In genomic region chr14:24253936-24254335, GRCh38 we compare ENCODE assay signal across 21 cellular contexts. TPM values are rescaled to one million over a fixed set of nuclear protein-coding genes. Genes with fewer than 3 reads are reported as not detected.
DNase-seq lines count a peak whose midpoint lies in the region; ATAC-seq, FAIRE-seq and TF ChIP-seq lines count a peak whose summit lies in the region.
"Had no signal": no experiment of that assay in that cellular context is flagged by ENCODE, and none has a peak within 500 bp of the region (broad histone marks: within the 10 kb centered on the region; RNA-seq: fewer than 3 reads in every experiment).

No MANE protein-coding gene starts in this region.

- no peak for DNase-seq in T-helper 2 cell treated with Interferon-gamma antibody and Interleukin-4, amounts not matched to agents 5 μg/mL and 100 μg/mL, for 36 hours (ENCODE audit: low spot score)
- DNase-seq in T-helper 2 cell: no peak
- no peak for DNase-seq in HepG2 (ENCODE audit: low spot score)
- DNase-seq in right lobe of liver: no peak
- peak; percentile 26 for DNase-seq in islet precursor cell
- no peak for DNase-seq in type B pancreatic cell (ENCODE audit: extremely low spot score, unreplicated experiment)
- no peak for DNase-seq in Peyer's patch
- DNase-seq: AML-193; Caco-2; CD4-positive, alpha-beta T cell; GM23248; HFFc6 had no signal

- H3K9me3 ChIP-seq in HepG2 (ENCODE audit: low read length) (no peaks in the 10 kb centered on the region), right lobe of liver (no peaks in the 10 kb centered on the region), Peyer's patch (no peaks in the 10 kb centered on the region)
- H3K9me3 ChIP-seq: A549, Caco-2 had no signal

- no peak overlapping the region for H3K27ac ChIP-seq in HepG2 (ENCODE audit: extremely low read length, insufficient read depth, low read length)
- no peak overlapping the region for H3K27ac ChIP-seq in right lobe of liver
- H3K27ac ChIP-seq in Peyer's patch: no peak overlapping the region
- H3K27ac ChIP-seq: 22Rv1, A549, C4-2B, GM23248, HL-60 had no signal

- H3K79me2 ChIP-seq in HepG2 (ENCODE audit: insufficient read depth, low read length): no peaks in the 10 kb centered on the region

- no TSS peak for BruUV-seq in HepG2 (replicated peaks; lab: Mats Ljungman, UMichigan)

- H3K27ac Mint-ChIP-seq in T-helper 2 cell treated with Interferon-gamma antibody and Interleukin-4, amounts not matched to agents 5 μg/mL and 100 μg/mL, for 36 hours: peak overlapping the region; percentile 60
- peak overlapping the region; percentile 31 for H3K27ac Mint-ChIP-seq in type B pancreatic cell
- H3K27ac Mint-ChIP-seq: CD4-positive, alpha-beta T cell; HFFc6 had no signal

- H3K4me3 ChIP-seq in HepG2 (replicated peaks in 1 of 3; ENCODE audit: insufficient read depth in 1 of 3, low read depth in 2 of 3, low read length in 3 of 3) (no peak overlapping the region), right lobe of liver (no peak overlapping the region), Peyer's patch (no peak overlapping the region)
- H3K4me3 ChIP-seq: A549, GM23248 had no signal

- WGBS in HepG2 (ENCODE audit: low lambda C conversion rate): 94% methylated on average over 7 of the region's 7 CpGs
- no CpG with 5 or more reads among the region's 7 CpGs for WGBS in right lobe of liver (ENCODE audit: insufficient coverage, low coverage, low lambda C conversion rate, missing lambda C conversion rate)

- H3K27me3 ChIP-seq in HepG2 (ENCODE audit: control insufficient read depth in 1 of 2, insufficient read depth in 2 of 2, low read length in 2 of 2) (no peaks in the 10 kb centered on the region), right lobe of liver (no peaks in the 10 kb centered on the region), Peyer's patch (no peaks in the 10 kb centered on the region)

- no peak overlapping the region for H2AFZ ChIP-seq in HepG2 (ENCODE audit: low read length)
- H2AFZ ChIP-seq: GM23248 had no signal

- ATAC-seq in HepG2: no peak
- ATAC-seq in right lobe of liver: no peak
- ATAC-seq in GM18511 (IDR thresholded peaks at IDR 0.05; ENCODE audit: unreplicated experiment): no peak
- ATAC-seq: A549, HCT116 had no signal

- TF ChIP-seq EP300 in HepG2 (IDR thresholded peaks at IDR 0.05; ENCODE audit: low read depth in 2 of 2, low read length in 2 of 2) (no peak), HepG2 (CRISPR knock-in tag; IDR thresholded peaks at IDR 0.05; ENCODE audit: borderline replicate concordance) (no peak)

- no peaks in the 10 kb centered on the region for H3K27me3 Mint-ChIP-seq in T-helper 2 cell treated with Interferon-gamma antibody and Interleukin-4, amounts not matched to agents 5 μg/mL and 100 μg/mL, for 36 hours (ENCODE audit: low read depth)
- no peaks in the 10 kb centered on the region for H3K27me3 Mint-ChIP-seq in type B pancreatic cell
- H3K27me3 Mint-ChIP-seq: CD4-positive, alpha-beta T cell had no signal

- no peak for TF ChIP-seq POLR2A in HepG2 (IDR thresholded peaks at IDR 0.05; ENCODE audit: insufficient read depth in 1 of 2, low read depth in 2 of 2, low read length in 2 of 2)
- no peak for TF ChIP-seq POLR2A in right lobe of liver (IDR thresholded peaks at IDR 0.05)
- TF ChIP-seq POLR2A in Peyer's patch (IDR thresholded peaks at IDR 0.05): no peak

- peaks cover 12% of the 10 kb centered on the region for H3K36me3 Mint-ChIP-seq in T-helper 2 cell treated with Interferon-gamma antibody and Interleukin-4, amounts not matched to agents 5 μg/mL and 100 μg/mL, for 36 hours (ENCODE audit: low read depth)
- no peaks in the 10 kb centered on the region for H3K36me3 Mint-ChIP-seq in type B pancreatic cell

- H4K20me1 ChIP-seq in HepG2 (ENCODE audit: insufficient read depth, low read length): no peaks in the 10 kb centered on the region

- POLR2A ChIA-PET in HepG2 (lab: Yijun Ruan, JAX): interaction anchor here (1.7 to 13.2 kb wide), 5 partner anchors 11 to 58 kb away, joined by 4 to 254 read pairs (median 21); partner anchors contain the start of genes CHMP4A, DHRS1, NOP9 and RABGGTA

- intact Hi-C loops in HepG2 (cut with micrococcal nuclease; ENCODE audit: unreplicated experiment): no loop called here
- intact Hi-C loops in right lobe of liver (cut with DNase I): no loop called here

- CTCF ChIA-PET in HepG2 (lab: Yijun Ruan, JAX; ENCODE audit: low intra/inter-chr PET ratio, low total read pairs): no interaction called here

- H3K4me1 ChIP-seq in HepG2 (ENCODE audit: insufficient read depth, low read length) (peaks cover 39% of the 10 kb centered on the region), right lobe of liver (no peaks in the 10 kb centered on the region), Peyer's patch (no peaks in the 10 kb centered on the region)

- no peak for TF ChIP-seq RAD21 in HepG2 (CRISPR knock-in tag; IDR thresholded peaks at IDR 0.05)

- no peak overlapping the region for H3K9ac ChIP-seq in HepG2 (ENCODE audit: insufficient read depth, low read depth, low read length)
- H3K9ac ChIP-seq: GM23248 had no signal

- in situ Hi-C loops in HepG2 (cut with HindIII; ENCODE audit: extremely low pct_ligation_motif_present, low pct_unique_long_range_greater_than_20kb): no loop called here

- H3K4me2 ChIP-seq in HepG2 (ENCODE audit: low read depth, low read length): no peak overlapping the region
- H3K4me2 ChIP-seq: A549 had no signal

- TF ChIP-seq CTCF in HepG2 (CRISPR knock-in tag; IDR thresholded peaks at IDR 0.05) (no peak), right lobe of liver (IDR thresholded peaks at IDR 0.05) (no peak), type B pancreatic cell (conservative IDR thresholded peaks at IDR 0.05) (no peak), Peyer's patch (IDR thresholded peaks at IDR 0.05) (no peak)

- no peak for FAIRE-seq in HepG2 (lab: Jason Lieb, UNC)
- FAIRE-seq: A549, D721Med, G401.6, GM12891 had no signal

- H3K9me3 Mint-ChIP-seq in T-helper 2 cell treated with Interferon-gamma antibody and Interleukin-4, amounts not matched to agents 5 μg/mL and 100 μg/mL, for 36 hours: no peaks in the 10 kb centered on the region
- H3K9me3 Mint-ChIP-seq in type B pancreatic cell: no peaks in the 10 kb centered on the region
- H3K9me3 Mint-ChIP-seq: CD4-positive, alpha-beta T cell; HFFc6 had no signal

- H3K4me1 Mint-ChIP-seq in T-helper 2 cell treated with Interferon-gamma antibody and Interleukin-4, amounts not matched to agents 5 μg/mL and 100 μg/mL, for 36 hours (ENCODE audit: low read depth): peaks cover 20% of the 10 kb centered on the region
- no peaks in the 10 kb centered on the region for H3K4me1 Mint-ChIP-seq in type B pancreatic cell (ENCODE audit: unreplicated experiment)

- H3K36me3 ChIP-seq in HepG2 (replicated peaks in 1 of 2; ENCODE audit: control insufficient read depth in 1 of 2, insufficient read depth in 2 of 2, low read length in 2 of 2) (peaks cover 0 to 1% of the 10 kb centered on the region in 2 experiments; a peak in 1 of 5 replicates), right lobe of liver (no peaks in the 10 kb centered on the region), Peyer's patch (peaks cover 0 to 9% (median 0%) of the 10 kb centered on the region in 3 donors)

- H3K4me3 Mint-ChIP-seq in T-helper 2 cell treated with Interferon-gamma antibody and Interleukin-4, amounts not matched to agents 5 μg/mL and 100 μg/mL, for 36 hours: no peak overlapping the region
- no peak overlapping the region for H3K4me3 Mint-ChIP-seq in type B pancreatic cell
- H3K4me3 Mint-ChIP-seq: CD4-positive, alpha-beta T cell; HFFc6 had no signal

RNA-seq across cellular contexts. Expression of gene TGM1, which starts 9.0 kb away (rescaled TPM):
- total RNA-seq in HepG2 (2016; rRNA removed; fragmentation: Illumina TruSeq; extraction: Trizol) (1.9 and 3.2 TPM in 2 replicates), right lobe of liver (1 to 10 TPM in 2 of 6 experiments, under 1 TPM in 4; 0.37 to 1.9 (median 0.77) TPM), type B pancreatic cell (ENCODE audit: low replicate concordance) (10.1 and 16.6 TPM in 2 replicates), Peyer's patch (10 to 100 TPM in 1 of 4 donors, 1 to 10 TPM in 3; 1.2 to 11.3 (median 5.9) TPM)
- 2.0 and 2.8 TPM in 2 replicates for total RNA-seq in HepG2 (2016; cell fraction: cytosol; rRNA removed; fragmentation: Illumina TruSeq; extraction: Trizol; ENCODE audit: low read depth)
- 0.86 and 4.5 TPM in 2 replicates for total RNA-seq in HepG2 (2016; cell fraction: insoluble cytoplasmic fraction; rRNA removed; fragmentation: Illumina TruSeq; extraction: Trizol)
- total RNA-seq in HepG2 (2016; cell fraction: membrane; rRNA removed; fragmentation: Illumina TruSeq; extraction: Trizol): 2.8 and 3.2 TPM in 2 replicates
- total RNA-seq in HepG2 (2016; cell fraction: nucleus; rRNA removed; fragmentation: Illumina TruSeq; extraction: Trizol): 5.9 and 9.4 TPM in 2 replicates
- polyA plus RNA-seq in HepG2 (2011; rRNA removed): 9.5 and 10.6 TPM in 2 replicates
- 2.8 and 4.4 TPM in 2 replicates for polyA plus RNA-seq in HepG2 (2011; cell fraction: cytosol; rRNA removed)
- polyA plus RNA-seq in HepG2 (2011; cell fraction: nucleus; rRNA removed): 70.4 and 118 TPM in 2 replicates
- 5.0 and 6.8 TPM in 2 replicates for polyA plus RNA-seq in HepG2 (2012)
- polyA plus RNA-seq in HepG2 (2016; cell fraction: cytosol; fragmentation: Illumina TruSeq; extraction: Trizol; ENCODE audit: low read depth): 1.5 and 2.0 TPM in 2 replicates
- 1.4 and 1.7 TPM in 2 replicates for polyA plus RNA-seq in HepG2 (2016; cell fraction: insoluble cytoplasmic fraction; fragmentation: Illumina TruSeq; extraction: Trizol; ENCODE audit: low read depth)
- polyA plus RNA-seq in HepG2 (2016; cell fraction: membrane; fragmentation: Illumina TruSeq; extraction: Trizol; ENCODE audit: low read depth): 1.9 and 2.6 TPM in 2 replicates
- 19.1 and 23.5 TPM in 2 replicates for polyA plus RNA-seq in HepG2 (2016; cell fraction: nucleus; fragmentation: Illumina TruSeq; extraction: Trizol; ENCODE audit: insufficient read depth, low read depth)
- 10.5 and 15.8 TPM in 2 replicates for polyA minus RNA-seq in HepG2 (2011; rRNA and poly(A)+ RNA removed; ENCODE audit: low replicate concordance)
- 1.6 TPM in 1 of 2 replicates, not detected in the other for polyA minus RNA-seq in HepG2 (2011; cell fraction: cytosol; rRNA and poly(A)+ RNA removed)
- polyA minus RNA-seq in HepG2 (2011; cell fraction: nucleus; rRNA and poly(A)+ RNA removed): 19.0 and 26.3 TPM in 2 replicates

RNA-seq across cellular contexts. Expression of gene TINF2, which starts 11.5 kb away (rescaled TPM):
- total RNA-seq in HepG2 (2016; rRNA removed; fragmentation: Illumina TruSeq; extraction: Trizol): 73.5 and 73.7 TPM in 2 replicates
- 13.7 and 18.4 TPM in 2 replicates for total RNA-seq in HepG2 (2016; cell fraction: cytosol; rRNA removed; fragmentation: Illumina TruSeq; extraction: Trizol; ENCODE audit: low read depth)
- 68.8 and 73.9 TPM in 2 replicates for total RNA-seq in HepG2 (2016; cell fraction: insoluble cytoplasmic fraction; rRNA removed; fragmentation: Illumina TruSeq; extraction: Trizol)
- 41.9 and 48.5 TPM in 2 replicates for total RNA-seq in HepG2 (2016; cell fraction: membrane; rRNA removed; fragmentation: Illumina TruSeq; extraction: Trizol)
- 48.8 and 53.9 TPM in 2 replicates for total RNA-seq in HepG2 (2016; cell fraction: nucleus; rRNA removed; fragmentation: Illumina TruSeq; extraction: Trizol)
- 52.0 and 59.8 TPM in 2 replicates for polyA plus RNA-seq in HepG2 (2011; rRNA removed)
- 32.2 and 34.7 TPM in 2 replicates for polyA plus RNA-seq in HepG2 (2011; cell fraction: cytosol; rRNA removed)
- polyA plus RNA-seq in HepG2 (2011; cell fraction: nucleus; rRNA removed): 73.2 and 83.2 TPM in 2 replicates
- polyA plus RNA-seq in HepG2 (2012): 36.1 and 60.0 TPM in 2 replicates
- polyA plus RNA-seq in HepG2 (2016; cell fraction: cytosol; fragmentation: Illumina TruSeq; extraction: Trizol; ENCODE audit: low read depth): 10.3 and 11.1 TPM in 2 replicates
- 65.8 and 69.3 TPM in 2 replicates for polyA plus RNA-seq in HepG2 (2016; cell fraction: insoluble cytoplasmic fraction; fragmentation: Illumina TruSeq; extraction: Trizol; ENCODE audit: low read depth)
- 26.7 and 30.0 TPM in 2 replicates for polyA plus RNA-seq in HepG2 (2016; cell fraction: membrane; fragmentation: Illumina TruSeq; extraction: Trizol; ENCODE audit: low read depth)
- 53.3 and 55.1 TPM in 2 replicates for polyA plus RNA-seq in HepG2 (2016; cell fraction: nucleus; fragmentation: Illumina TruSeq; extraction: Trizol; ENCODE audit: insufficient read depth, low read depth)
- 36.9 and 44.7 TPM in 2 replicates for polyA minus RNA-seq in HepG2 (2011; rRNA and poly(A)+ RNA removed; ENCODE audit: low replicate concordance)
- 25.1 and 30.9 TPM in 2 replicates for polyA minus RNA-seq in HepG2 (2011; cell fraction: cytosol; rRNA and poly(A)+ RNA removed)
- 82.3 and 93.4 TPM in 2 replicates for polyA minus RNA-seq in HepG2 (2011; cell fraction: nucleus; rRNA and poly(A)+ RNA removed)
- 10 to 100 TPM; 13.4 to 28.1 (median 24.1) TPM for total RNA-seq in right lobe of liver
- total RNA-seq in type B pancreatic cell (ENCODE audit: low replicate concordance): 41.0 and 58.6 TPM in 2 replicates
- 10 to 100 TPM; 26.4 to 39.6 (median 36.9) TPM for total RNA-seq in Peyer's patch

RNA-seq across cellular contexts. Expression of gene RABGGTA, which starts 17.5 kb away (rescaled TPM):
- total RNA-seq in HepG2 (2016; rRNA removed; fragmentation: Illumina TruSeq; extraction: Trizol) (31.2 and 57.9 TPM in 2 replicates), right lobe of liver (10 to 100 TPM; 11.5 to 28.3 (median 15.2) TPM), type B pancreatic cell (ENCODE audit: low replicate concordance) (31.1 and 39.2 TPM in 2 replicates), Peyer's patch (10 to 100 TPM; 57.3 to 84.6 (median 77.6) TPM)
- 53.1 and 55.5 TPM in 2 replicates for total RNA-seq in HepG2 (2016; cell fraction: cytosol; rRNA removed; fragmentation: Illumina TruSeq; extraction: Trizol; ENCODE audit: low read depth)
- 28.7 and 55.2 TPM in 2 replicates for total RNA-seq in HepG2 (2016; cell fraction: insoluble cytoplasmic fraction; rRNA removed; fragmentation: Illumina TruSeq; extraction: Trizol)
- total RNA-seq in HepG2 (2016; cell fraction: membrane; rRNA removed; fragmentation: Illumina TruSeq; extraction: Trizol): 39.6 and 50.8 TPM in 2 replicates
- 73.3 and 76.1 TPM in 2 replicates for total RNA-seq in HepG2 (2016; cell fraction: nucleus; rRNA removed; fragmentation: Illumina TruSeq; extraction: Trizol)
- polyA plus RNA-seq in HepG2 (2011; rRNA removed): 90.8 and 111 TPM in 2 replicates
- 39.6 and 61.4 TPM in 2 replicates for polyA plus RNA-seq in HepG2 (2011; cell fraction: cytosol; rRNA removed)
- polyA plus RNA-seq in HepG2 (2011; cell fraction: nucleus; rRNA removed): 727 and 889 TPM in 2 replicates
- polyA plus RNA-seq in HepG2 (2012): 57.8 and 65.9 TPM in 2 replicates
- polyA plus RNA-seq in HepG2 (2016; cell fraction: cytosol; fragmentation: Illumina TruSeq; extraction: Trizol; ENCODE audit: low read depth): 23.3 and 25.5 TPM in 2 replicates
- polyA plus RNA-seq in HepG2 (2016; cell fraction: insoluble cytoplasmic fraction; fragmentation: Illumina TruSeq; extraction: Trizol; ENCODE audit: low read depth): 26.2 and 35.5 TPM in 2 replicates
- 26.4 and 35.2 TPM in 2 replicates for polyA plus RNA-seq in HepG2 (2016; cell fraction: membrane; fragmentation: Illumina TruSeq; extraction: Trizol; ENCODE audit: low read depth)
- polyA plus RNA-seq in HepG2 (2016; cell fraction: nucleus; fragmentation: Illumina TruSeq; extraction: Trizol; ENCODE audit: insufficient read depth, low read depth): 187 and 194 TPM in 2 replicates
- polyA minus RNA-seq in HepG2 (2011; rRNA and poly(A)+ RNA removed; ENCODE audit: low replicate concordance): 110 and 204 TPM in 2 replicates
- polyA minus RNA-seq in HepG2 (2011; cell fraction: cytosol; rRNA and poly(A)+ RNA removed): 28.8 and 31.7 TPM in 2 replicates
- 149 and 154 TPM in 2 replicates for polyA minus RNA-seq in HepG2 (2011; cell fraction: nucleus; rRNA and poly(A)+ RNA removed)

RNA-seq across cellular contexts. Expression of gene GMPR2, which starts 21.2 kb away (rescaled TPM):
- total RNA-seq in HepG2 (2016; rRNA removed; fragmentation: Illumina TruSeq; extraction: Trizol): 273 and 345 TPM in 2 replicates
- total RNA-seq in HepG2 (2016; cell fraction: cytosol; rRNA removed; fragmentation: Illumina TruSeq; extraction: Trizol; ENCODE audit: low read depth): 151 and 152 TPM in 2 replicates
- total RNA-seq in HepG2 (2016; cell fraction: insoluble cytoplasmic fraction; rRNA removed; fragmentation: Illumina TruSeq; extraction: Trizol): 269 and 346 TPM in 2 replicates
- total RNA-seq in HepG2 (2016; cell fraction: membrane; rRNA removed; fragmentation: Illumina TruSeq; extraction: Trizol): 294 and 315 TPM in 2 replicates
- 141 and 150 TPM in 2 replicates for total RNA-seq in HepG2 (2016; cell fraction: nucleus; rRNA removed; fragmentation: Illumina TruSeq; extraction: Trizol)
- polyA plus RNA-seq in HepG2 (2011; rRNA removed): 185 and 210 TPM in 2 replicates
- 161 and 177 TPM in 2 replicates for polyA plus RNA-seq in HepG2 (2011; cell fraction: cytosol; rRNA removed)
- 147 and 170 TPM in 2 replicates for polyA plus RNA-seq in HepG2 (2011; cell fraction: nucleus; rRNA removed)
- 162 and 212 TPM in 2 replicates for polyA plus RNA-seq in HepG2 (2012)
- 118 and 119 TPM in 2 replicates for polyA plus RNA-seq in HepG2 (2016; cell fraction: cytosol; fragmentation: Illumina TruSeq; extraction: Trizol; ENCODE audit: low read depth)
- polyA plus RNA-seq in HepG2 (2016; cell fraction: insoluble cytoplasmic fraction; fragmentation: Illumina TruSeq; extraction: Trizol; ENCODE audit: low read depth): 260 and 276 TPM in 2 replicates
- polyA plus RNA-seq in HepG2 (2016; cell fraction: membrane; fragmentation: Illumina TruSeq; extraction: Trizol; ENCODE audit: low read depth): 194 and 205 TPM in 2 replicates
- 151 and 154 TPM in 2 replicates for polyA plus RNA-seq in HepG2 (2016; cell fraction: nucleus; fragmentation: Illumina TruSeq; extraction: Trizol; ENCODE audit: insufficient read depth, low read depth)
- polyA minus RNA-seq in HepG2 (2011; rRNA and poly(A)+ RNA removed; ENCODE audit: low replicate concordance): 58.4 and 179 TPM in 2 replicates
- polyA minus RNA-seq in HepG2 (2011; cell fraction: cytosol; rRNA and poly(A)+ RNA removed): 65.5 and 85.5 TPM in 2 replicates
- polyA minus RNA-seq in HepG2 (2011; cell fraction: nucleus; rRNA and poly(A)+ RNA removed): 138 and 175 TPM in 2 replicates
- 10 to 100 TPM; 26.2 to 40.2 (median 34.2) TPM for total RNA-seq in right lobe of liver
- total RNA-seq in type B pancreatic cell (ENCODE audit: low replicate concordance): 53.6 and 66.6 TPM in 2 replicates
- total RNA-seq in Peyer's patch: 10 to 100 TPM; 52.7 to 59.4 (median 55.3) TPM

RNA-seq across cellular contexts. Expression of gene NEDD8, which starts 21.8 kb away (rescaled TPM):
- total RNA-seq in HepG2 (2016; rRNA removed; fragmentation: Illumina TruSeq; extraction: Trizol) (713 and 818 TPM in 2 replicates), right lobe of liver (10 to 100 TPM; 60.0 to 72.9 (median 68.7) TPM), type B pancreatic cell (ENCODE audit: low replicate concordance) (158 and 161 TPM in 2 replicates), Peyer's patch (10 to 100 TPM; 44.1 to 77.6 (median 67.9) TPM)
- total RNA-seq in HepG2 (2016; cell fraction: cytosol; rRNA removed; fragmentation: Illumina TruSeq; extraction: Trizol; ENCODE audit: low read depth): 394 and 546 TPM in 2 replicates
- 727 and 841 TPM in 2 replicates for total RNA-seq in HepG2 (2016; cell fraction: insoluble cytoplasmic fraction; rRNA removed; fragmentation: Illumina TruSeq; extraction: Trizol)
- 518 and 609 TPM in 2 replicates for total RNA-seq in HepG2 (2016; cell fraction: membrane; rRNA removed; fragmentation: Illumina TruSeq; extraction: Trizol)
- total RNA-seq in HepG2 (2016; cell fraction: nucleus; rRNA removed; fragmentation: Illumina TruSeq; extraction: Trizol): 243 and 273 TPM in 2 replicates
- polyA plus RNA-seq in HepG2 (2011; rRNA removed): 473 and 535 TPM in 2 replicates
- polyA plus RNA-seq in HepG2 (2011; cell fraction: cytosol; rRNA removed): 355 and 455 TPM in 2 replicates
- 126 and 158 TPM in 2 replicates for polyA plus RNA-seq in HepG2 (2011; cell fraction: nucleus; rRNA removed)
- polyA plus RNA-seq in HepG2 (2012): 433 and 508 TPM in 2 replicates
- 449 and 646 TPM in 2 replicates for polyA plus RNA-seq in HepG2 (2016; cell fraction: cytosol; fragmentation: Illumina TruSeq; extraction: Trizol; ENCODE audit: low read depth)
- polyA plus RNA-seq in HepG2 (2016; cell fraction: insoluble cytoplasmic fraction; fragmentation: Illumina TruSeq; extraction: Trizol; ENCODE audit: low read depth): 889 and 948 TPM in 2 replicates
- 521 and 635 TPM in 2 replicates for polyA plus RNA-seq in HepG2 (2016; cell fraction: membrane; fragmentation: Illumina TruSeq; extraction: Trizol; ENCODE audit: low read depth)
- polyA plus RNA-seq in HepG2 (2016; cell fraction: nucleus; fragmentation: Illumina TruSeq; extraction: Trizol; ENCODE audit: insufficient read depth, low read depth): 510 and 513 TPM in 2 replicates
- polyA minus RNA-seq in HepG2 (2011; rRNA and poly(A)+ RNA removed; ENCODE audit: low replicate concordance): 166 and 230 TPM in 2 replicates
- 89.3 and 98.3 TPM in 2 replicates for polyA minus RNA-seq in HepG2 (2011; cell fraction: cytosol; rRNA and poly(A)+ RNA removed)
- polyA minus RNA-seq in HepG2 (2011; cell fraction: nucleus; rRNA and poly(A)+ RNA removed): 88.1 and 108 TPM in 2 replicates
